Comparison of ENCODE assay signal across 2 cellular contexts in the genomic region with DNA sequence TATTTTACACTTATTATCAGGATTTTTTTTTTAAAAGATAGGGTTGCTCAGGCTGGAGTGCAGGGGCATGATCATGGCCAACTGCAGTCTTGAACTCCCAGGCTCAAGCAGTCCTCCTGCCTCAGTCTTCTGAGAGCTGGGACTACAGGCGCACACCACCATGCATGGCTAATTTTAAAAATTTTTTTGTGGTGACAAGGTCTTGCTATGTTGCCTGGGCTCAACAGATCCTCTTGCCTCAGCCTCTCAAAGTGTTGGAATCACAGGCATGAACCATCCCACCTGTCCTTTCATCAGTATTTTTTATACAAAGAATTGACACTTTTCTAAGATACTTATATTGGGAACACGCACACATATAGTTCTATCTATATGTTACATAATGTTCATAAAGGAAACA.
TF ChIP-seq lines count a peak whose summit lies in the region.

No MANE protein-coding gene starts in this region.

TF ChIP-seq in SK-N-SH, 30 proteins besides CTCF, POLR2A, EP300 and RAD21 (continued from another document):
- TF ChIP-seq PBX3 (IDR thresholded peaks at IDR 0.05), result no peak
- TF ChIP-seq, protein P1, sequence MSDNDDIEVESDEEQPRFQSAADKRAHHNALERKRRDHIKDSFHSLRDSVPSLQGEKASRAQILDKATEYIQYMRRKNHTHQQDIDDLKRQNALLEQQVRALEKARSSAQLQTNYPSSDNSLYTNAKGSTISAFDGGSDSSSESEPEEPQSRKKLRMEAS (IDR thresholded peaks at IDR 0.05; ENCODE audit: low read depth), result no peak
- TF ChIP-seq, protein P2, sequence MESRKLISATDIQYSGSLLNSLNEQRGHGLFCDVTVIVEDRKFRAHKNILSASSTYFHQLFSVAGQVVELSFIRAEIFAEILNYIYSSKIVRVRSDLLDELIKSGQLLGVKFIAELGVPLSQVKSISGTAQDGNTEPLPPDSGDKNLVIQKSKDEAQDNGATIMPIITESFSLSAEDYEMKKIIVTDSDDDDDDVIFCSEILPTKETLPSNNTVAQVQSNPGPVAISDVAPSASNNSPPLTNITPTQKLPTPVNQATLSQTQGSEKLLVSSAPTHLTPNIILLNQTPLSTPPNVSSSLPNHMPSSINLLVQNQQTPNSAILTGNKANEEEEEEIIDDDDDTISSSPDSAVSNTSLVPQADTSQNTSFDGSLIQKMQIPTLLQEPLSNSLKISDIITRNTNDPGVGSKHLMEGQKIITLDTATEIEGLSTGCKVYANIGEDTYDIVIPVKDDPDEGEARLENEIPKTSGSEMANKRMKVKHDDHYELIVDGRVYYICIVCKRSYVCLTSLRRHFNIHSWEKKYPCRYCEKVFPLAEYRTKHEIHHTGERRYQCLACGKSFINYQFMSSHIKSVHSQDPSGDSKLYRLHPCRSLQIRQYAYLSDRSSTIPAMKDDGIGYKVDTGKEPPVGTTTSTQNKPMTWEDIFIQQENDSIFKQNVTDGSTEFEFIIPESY (IDR thresholded peaks at IDR 0.05; ENCODE audit: borderline replicate concordance, low read depth), result no peak
- no peak for TF ChIP-seq FOSL2 (IDR thresholded peaks at IDR 0.05; ENCODE audit: borderline replicate concordance, low read depth)
- TF ChIP-seq USF1 (IDR thresholded peaks at IDR 0.05; ENCODE audit: borderline replicate concordance, low read depth), result no peak
- TF ChIP-seq MEF2A (IDR thresholded peaks at IDR 0.05; ENCODE audit: borderline replicate concordance, low read depth), result no peak
- TF ChIP-seq GABPA (IDR thresholded peaks at IDR 0.05; ENCODE audit: low read depth), result no peak
- no peak for TF ChIP-seq SIN3A (IDR thresholded peaks at IDR 0.05; ENCODE audit: borderline replicate concordance, low read depth, low read length)
- TF ChIP-seq SMC3 (IDR thresholded peaks at IDR 0.05; ENCODE audit: low read depth, low read length), result no peak
- TF ChIP-seq TEAD4 (IDR thresholded peaks at IDR 0.05; ENCODE audit: borderline replicate concordance, insufficient read depth), result no peak
- TF ChIP-seq RXRA (IDR thresholded peaks at IDR 0.05; ENCODE audit: borderline replicate concordance, low read depth), result no peak
TF ChIP-seq in SK-N-SH: peak in this region for 0.

TF ChIP-seq in SK-N-SH treated with all-trans-retinoic acid at 6 μM for 48 hours, 23 proteins besides CTCF, POLR2A, EP300 and RAD21 (continued from another document):
- TF ChIP-seq CREB5 (CRISPR knock-in tag; IDR thresholded peaks at IDR 0.05; ENCODE audit: low read depth) (no peak), ZFP30 (CRISPR knock-in tag; IDR thresholded peaks at IDR 0.05) (no peak), ZNF70 (CRISPR knock-in tag; IDR thresholded peaks at IDR 0.05) (no peak), POU6F1 (CRISPR knock-in tag; IDR thresholded peaks at IDR 0.05; ENCODE audit: borderline replicate concordance, low read depth) (no peak), RARB (CRISPR knock-in tag; IDR thresholded peaks at IDR 0.05) (no peak), ZNF565 (CRISPR knock-in tag; conservative IDR thresholded peaks at IDR 0.05; ENCODE audit: low read depth) (no peak), TOX (CRISPR knock-in tag; IDR thresholded peaks at IDR 0.05; ENCODE audit: borderline replicate concordance) (no peak), CSDC2 (CRISPR knock-in tag; IDR thresholded peaks at IDR 0.05) (no peak), TSHZ2 (CRISPR knock-in tag; IDR thresholded peaks at IDR 0.05) (no peak), ARNTL (CRISPR knock-in tag; IDR thresholded peaks at IDR 0.05; ENCODE audit: borderline replicate concordance, low read depth) (no peak), ESRRG (CRISPR knock-in tag; IDR thresholded peaks at IDR 0.05) (no peak), SNAI2 (CRISPR knock-in tag; IDR thresholded peaks at IDR 0.05) (no peak), ZNF8 (CRISPR knock-in tag; IDR thresholded peaks at IDR 0.05) (no peak), BACH2 (CRISPR knock-in tag; IDR thresholded peaks at IDR 0.05; ENCODE audit: borderline replicate concordance) (no peak), ISL1 (CRISPR knock-in tag; IDR thresholded peaks at IDR 0.05) (no peak), CSRNP3 (CRISPR knock-in tag; IDR thresholded peaks at IDR 0.05) (no peak)
- TF ChIP-seq, protein P3, sequence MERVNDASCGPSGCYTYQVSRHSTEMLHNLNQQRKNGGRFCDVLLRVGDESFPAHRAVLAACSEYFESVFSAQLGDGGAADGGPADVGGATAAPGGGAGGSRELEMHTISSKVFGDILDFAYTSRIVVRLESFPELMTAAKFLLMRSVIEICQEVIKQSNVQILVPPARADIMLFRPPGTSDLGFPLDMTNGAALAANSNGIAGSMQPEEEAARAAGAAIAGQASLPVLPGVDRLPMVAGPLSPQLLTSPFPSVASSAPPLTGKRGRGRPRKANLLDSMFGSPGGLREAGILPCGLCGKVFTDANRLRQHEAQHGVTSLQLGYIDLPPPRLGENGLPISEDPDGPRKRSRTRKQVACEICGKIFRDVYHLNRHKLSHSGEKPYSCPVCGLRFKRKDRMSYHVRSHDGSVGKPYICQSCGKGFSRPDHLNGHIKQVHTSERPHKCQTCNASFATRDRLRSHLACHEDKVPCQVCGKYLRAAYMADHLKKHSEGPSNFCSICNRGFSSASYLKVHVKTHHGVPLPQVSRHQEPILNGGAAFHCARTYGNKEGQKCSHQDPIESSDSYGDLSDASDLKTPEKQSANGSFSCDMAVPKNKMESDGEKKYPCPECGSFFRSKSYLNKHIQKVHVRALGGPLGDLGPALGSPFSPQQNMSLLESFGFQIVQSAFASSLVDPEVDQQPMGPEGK (CRISPR knock-in tag; IDR thresholded peaks at IDR 0.05; ENCODE audit: borderline replicate concordance), result no peak
